In genomic region chr17:57860414-57860999, GRCh38 we compare ENCODE assay signal across 8 cellular contexts. TPM values are rescaled to one million over a fixed set of nuclear protein-coding genes. Genes with fewer than 3 reads are reported as not detected.
A peak's percentile ranks its signal among the peaks of the same experiment; 100 is the strongest.
DNase-seq lines count a peak whose midpoint lies in the region; ATAC-seq, FAIRE-seq and TF ChIP-seq lines count a peak whose summit lies in the region.

No MANE protein-coding gene starts in this region.

- no peak for FAIRE-seq in keratinocyte (lab: Jason Lieb, UNC)

- H3K9me3 ChIP-seq in keratinocyte (ENCODE audit: control insufficient read depth, low read depth, low read length) (no peaks in the 10 kb centered on the region), suprapubic skin (no peaks in the 10 kb centered on the region)

- peak overlapping the region; percentile 84 for H3K4me3 Mint-ChIP-seq in activated CD4-positive, alpha-beta T cell treated with anti-CD3 and anti-CD28 coated beads, Interleukin-2, amount 10 ng/mL, durations not matched to agents 24 days and 14 days
- peak overlapping the region; percentile 79 for H3K4me3 Mint-ChIP-seq in WTC11

- peaks cover 45% of the 10 kb centered on the region for H3K27me3 Mint-ChIP-seq in activated CD4-positive, alpha-beta T cell treated with anti-CD3 and anti-CD28 coated beads, Interleukin-2, amount 10 ng/mL, durations not matched to agents 24 days and 14 days
- H3K27me3 Mint-ChIP-seq in WTC11 (ENCODE audit: low read depth): peaks cover 40% of the 10 kb centered on the region

- CTCF ChIA-PET in WTC11 (lab: Charles Lee): interaction anchor here (0.6 to 14.8 kb wide), 21 partner anchors 8 to 250 kb away, joined by 3 to 207 read pairs (median 9); partner anchors contain the start of genes CUEDC1 and SRSF1

- dilution Hi-C loops in keratinocyte (cut with MboI; ENCODE audit: extremely low pct_ligation_motif_present, low sequenced_read_pairs): no loop called here

- H3K9ac ChIP-seq in keratinocyte (ENCODE audit: control insufficient read depth, extremely low read depth, insufficient read depth, low read length): no peak overlapping the region

- H3K27ac ChIP-seq in keratinocyte (ENCODE audit: control insufficient read depth, insufficient read depth, low read length) (no peak overlapping the region), suprapubic skin (peak overlapping the region; percentile 43)

- 51% methylated on average over 5 of the region's 6 CpGs for WGBS in suprapubic skin

- H2AFZ ChIP-seq in keratinocyte (ENCODE audit: control insufficient read depth, low read length): no peak overlapping the region

- no peaks in the 10 kb centered on the region for H3K9me3 Mint-ChIP-seq in activated CD4-positive, alpha-beta T cell treated with anti-CD3 and anti-CD28 coated beads, Interleukin-2, amount 10 ng/mL, durations not matched to agents 24 days and 14 days
- no peaks in the 10 kb centered on the region for H3K9me3 Mint-ChIP-seq in WTC11

- ATAC-seq in WTC11: no peak
- ATAC-seq in HG03196 (IDR thresholded peaks at IDR 0.05; ENCODE audit: unreplicated experiment): no peak

- no peaks in the 10 kb centered on the region for H3K79me2 ChIP-seq in keratinocyte (ENCODE audit: control insufficient read depth, insufficient read depth, low read length)

- TF ChIP-seq POLR2A in suprapubic skin (IDR thresholded peaks at IDR 0.05): no peak

- peaks cover 18% of the 10 kb centered on the region for H3K4me1 ChIP-seq in keratinocyte (ENCODE audit: control insufficient read depth, extremely low read depth, insufficient read depth, low read length)
- H3K4me1 ChIP-seq in suprapubic skin: peaks cover 36% of the 10 kb centered on the region

- no peak for DNase-seq in activated CD4-positive, alpha-beta T cell treated with anti-CD3 and anti-CD28 coated beads, Interleukin-2, amount 10 ng/mL, durations not matched to agents 24 days and 14 days
- no peak for DNase-seq in activated CD4-positive, alpha-beta T cell treated with anti-CD3 and anti-CD28 coated beads for 4 hours
- DNase-seq in WTC11 (ENCODE audit: low spot score) (no peak), keratinocyte (ENCODE audit: low read depth, low spot score) (no peak), suprapubic skin (ENCODE audit: low spot score in 2 of 2) (no peak), NCI-H128 (lab: John Stamatoyannopoulos, UW; ENCODE audit: unreplicated experiment) (no peak), SKM-1 (lab: John Stamatoyannopoulos, UW; ENCODE audit: unreplicated experiment) (no peak)

- H3K9me1 ChIP-seq in keratinocyte (ENCODE audit: control insufficient read depth, extremely low read depth, insufficient read depth, low read length): no peaks in the 10 kb centered on the region

- TF ChIP-seq CTCF in WTC11 (IDR thresholded peaks at IDR 0.05) (no peak), keratinocyte (optimal IDR thresholded peaks at IDR 0.05 in 1 of 3, IDR thresholded peaks at IDR 0.05 in 1 of 3, conservative IDR thresholded peaks at IDR 0.05 in 1 of 3; ENCODE audit: extremely low read depth in 1 of 3, insufficient read depth in 2 of 3, low read length in 3 of 3) (no peak), suprapubic skin (IDR thresholded peaks at IDR 0.05) (no peak)

- H3K4me3 ChIP-seq in keratinocyte (ENCODE audit: control insufficient read depth in 2 of 3, extremely low read depth in 1 of 3, insufficient read depth in 2 of 3, low read depth in 1 of 3, low read length in 3 of 3) (no peak overlapping the region), suprapubic skin (peak overlapping the region; percentile 53)

- H4K20me1 ChIP-seq in keratinocyte (ENCODE audit: control insufficient read depth, extremely low read depth, insufficient read depth, low read length): no peaks in the 10 kb centered on the region

- intact Hi-C loops in activated CD4-positive, alpha-beta T cell treated with anti-CD3 and anti-CD28 coated beads, Interleukin-2, amount 10 ng/mL, durations not matched to agents 24 days and 14 days (cut with micrococcal nuclease): no loop called here

- H3K36me3 ChIP-seq in keratinocyte (ENCODE audit: control insufficient read depth in 2 of 2, extremely low read depth in 1 of 2, insufficient read depth in 2 of 2, low read length in 2 of 2): peaks cover 0 to 1% of the 10 kb centered on the region in 2 experiments
- H3K36me3 ChIP-seq in suprapubic skin: no peaks in the 10 kb centered on the region

- POLR2A ChIA-PET in WTC11 (lab: Charles Lee): interaction anchor here (0.6 to 3.8 kb wide), 10 partner anchors 11 to 149 kb away, joined by 3 to 21 read pairs (median 4); partner anchors contain the start of genes MRPS23, SRSF1 and VEZF1

- H3K36me3 Mint-ChIP-seq in activated CD4-positive, alpha-beta T cell treated with anti-CD3 and anti-CD28 coated beads, Interleukin-2, amount 10 ng/mL, durations not matched to agents 24 days and 14 days (ENCODE audit: low read depth): no peaks in the 10 kb centered on the region
- H3K36me3 Mint-ChIP-seq in WTC11: no peaks in the 10 kb centered on the region

- no peak overlapping the region for H3K27ac Mint-ChIP-seq in activated CD4-positive, alpha-beta T cell treated with anti-CD3 and anti-CD28 coated beads, Interleukin-2, amount 10 ng/mL, durations not matched to agents 24 days and 14 days
- no peak overlapping the region for H3K27ac Mint-ChIP-seq in WTC11

- H3K4me2 ChIP-seq in keratinocyte (ENCODE audit: control insufficient read depth, extremely low read depth, insufficient read depth, low read depth, low read length): peak overlapping the region; percentile 80

- H3K4me1 Mint-ChIP-seq in activated CD4-positive, alpha-beta T cell treated with anti-CD3 and anti-CD28 coated beads, Interleukin-2, amount 10 ng/mL, durations not matched to agents 24 days and 14 days: peaks cover 9% of the 10 kb centered on the region
- peaks cover 58% of the 10 kb centered on the region for H3K4me1 Mint-ChIP-seq in WTC11

- no peak for TF ChIP-seq EP300 in suprapubic skin (IDR thresholded peaks at IDR 0.05)

- H3K27me3 ChIP-seq in keratinocyte (ENCODE audit: control insufficient read depth, extremely low read depth, insufficient read depth, low read length) (no peaks in the 10 kb centered on the region), suprapubic skin (no peaks in the 10 kb centered on the region)

TF ChIP-seq in WTC11, 78 proteins besides CTCF, POLR2A, EP300 and RAD21:
- TF ChIP-seq RELA (CRISPR knock-in tag; IDR thresholded peaks at IDR 0.05; ENCODE audit: borderline replicate concordance) (no peak), ZNF121 (CRISPR knock-in tag; IDR thresholded peaks at IDR 0.05) (peak; percentile 70; the same call in 1 of the 2 replicates)

RNA-seq across cellular contexts. Expression of gene MRPS23, which starts 10.7 kb away (rescaled TPM):
- total RNA-seq in activated CD4-positive, alpha-beta T cell treated with anti-CD3 and anti-CD28 coated beads, Interleukin-2, amount 10 ng/mL, durations not matched to agents 24 days and 14 days: 83.3 and 84.8 TPM in 2 replicates
- 57.9 to 65.3 TPM (median 58.1 TPM) in 3 replicates for total RNA-seq in WTC11 (2021)
- 52.8 to 60.2 TPM (median 57.3 TPM) in 3 replicates for polyA plus RNA-seq in keratinocyte
- polyA plus RNA-seq in keratinocyte (2011; ENCODE audit: low read depth): 45.1 TPM
- polyA plus RNA-seq in keratinocyte (2011; cell fraction: cytosol; rRNA removed): 28.0 and 33.1 TPM in 2 replicates
- polyA plus RNA-seq in keratinocyte (2011; cell fraction: nucleus; rRNA removed): 17.3 and 32.0 TPM in 2 replicates
- 52.4 and 69.6 TPM in 2 replicates for polyA plus RNA-seq in keratinocyte (2012; ENCODE audit: low replicate concordance)
- 16.7 to 24.3 TPM (median 24.0 TPM) in 3 replicates for polyA minus RNA-seq in keratinocyte
- polyA minus RNA-seq in keratinocyte (2011; cell fraction: cytosol; rRNA and poly(A)+ RNA removed): 39.9 TPM
- polyA minus RNA-seq in keratinocyte (2011; cell fraction: nucleus; rRNA and poly(A)+ RNA removed): 4.7 and 8.2 TPM in 2 replicates
- total RNA-seq in suprapubic skin: 10 to 100 TPM in 3 of 4 donors, 1 to 10 TPM in 1; 7.4 to 15.2 (median 12.5) TPM
